1 cellular context compared by ENCODE assay signal in the genomic region with DNA sequence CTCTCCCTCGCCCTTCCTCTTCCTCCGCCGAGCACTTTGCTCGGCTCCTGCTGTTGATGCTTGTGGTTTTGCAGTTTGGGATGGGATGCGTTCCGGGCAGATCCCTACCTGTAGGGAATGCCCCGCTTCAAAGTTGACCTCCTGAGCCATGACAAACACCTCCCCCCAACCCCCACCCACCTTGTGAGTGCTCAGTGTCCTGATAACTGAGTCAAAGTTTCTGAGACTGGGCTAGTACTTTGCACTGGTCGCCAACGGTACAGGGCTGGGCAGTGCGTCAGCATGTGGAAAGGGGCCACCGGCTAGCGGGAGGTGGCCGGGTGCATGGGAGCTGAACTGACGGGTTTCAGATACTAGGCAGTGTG.
TF ChIP-seq lines count a peak whose summit lies in the region.

No MANE protein-coding gene starts in this region.

TF ChIP-seq in K562, 482 proteins besides CTCF, POLR2A, EP300 and RAD21 (continued from another document and continues in another):
- TF ChIP-seq, protein P1, sequence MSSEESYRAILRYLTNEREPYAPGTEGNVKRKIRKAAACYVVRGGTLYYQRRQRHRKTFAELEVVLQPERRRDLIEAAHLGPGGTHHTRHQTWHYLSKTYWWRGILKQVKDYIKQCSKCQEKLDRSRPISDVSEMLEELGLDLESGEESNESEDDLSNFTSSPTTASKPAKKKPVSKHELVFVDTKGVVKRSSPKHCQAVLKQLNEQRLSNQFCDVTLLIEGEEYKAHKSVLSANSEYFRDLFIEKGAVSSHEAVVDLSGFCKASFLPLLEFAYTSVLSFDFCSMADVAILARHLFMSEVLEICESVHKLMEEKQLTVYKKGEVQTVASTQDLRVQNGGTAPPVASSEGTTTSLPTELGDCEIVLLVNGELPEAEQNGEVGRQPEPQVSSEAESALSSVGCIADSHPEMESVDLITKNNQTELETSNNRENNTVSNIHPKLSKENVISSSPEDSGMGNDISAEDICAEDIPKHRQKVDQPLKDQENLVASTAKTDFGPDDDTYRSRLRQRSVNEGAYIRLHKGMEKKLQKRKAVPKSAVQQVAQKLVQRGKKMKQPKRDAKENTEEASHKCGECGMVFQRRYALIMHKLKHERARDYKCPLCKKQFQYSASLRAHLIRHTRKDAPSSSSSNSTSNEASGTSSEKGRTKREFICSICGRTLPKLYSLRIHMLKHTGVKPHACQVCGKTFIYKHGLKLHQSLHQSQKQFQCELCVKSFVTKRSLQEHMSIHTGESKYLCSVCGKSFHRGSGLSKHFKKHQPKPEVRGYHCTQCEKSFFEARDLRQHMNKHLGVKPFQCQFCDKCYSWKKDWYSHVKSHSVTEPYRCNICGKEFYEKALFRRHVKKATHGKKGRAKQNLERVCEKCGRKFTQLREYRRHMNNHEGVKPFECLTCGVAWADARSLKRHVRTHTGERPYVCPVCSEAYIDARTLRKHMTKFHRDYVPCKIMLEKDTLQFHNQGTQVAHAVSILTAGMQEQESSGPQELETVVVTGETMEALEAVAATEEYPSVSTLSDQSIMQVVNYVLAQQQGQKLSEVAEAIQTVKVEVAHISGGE (CRISPR knock-in tag; IDR thresholded peaks at IDR 0.05) = no peak
- TF ChIP-seq ZNF75A (CRISPR knock-in tag; IDR thresholded peaks at IDR 0.05) (no peak), COPS2 (conservative IDR thresholded peaks at IDR 0.05) (no peak), POLR2G (IDR thresholded peaks at IDR 0.05; ENCODE audit: low read depth, low read length) (no peak), HDAC3 (IDR thresholded peaks at IDR 0.05; ENCODE audit: borderline replicate concordance, partially characterized antibody) (no peak), MCM7 (IDR thresholded peaks at IDR 0.05) (0 out of 4 replicates have a peak, but pooled peaks of 1 of the 2 experiments have one; percentile 27), FOS (IDR thresholded peaks at IDR 0.05; ENCODE audit: extremely low read depth, insufficient read length) (no peak), STAT5B (CRISPR knock-in tag; IDR thresholded peaks at IDR 0.05) (no peak), ZNF444 (CRISPR knock-in tag; IDR thresholded peaks at IDR 0.05) (no peak), HEY1 (CRISPR knock-in tag; IDR thresholded peaks at IDR 0.05; ENCODE audit: borderline replicate concordance) (no peak), RHOXF2B (CRISPR knock-in tag; conservative IDR thresholded peaks at IDR 0.05) (no peak), POLR2AphosphoS2 (IDR thresholded peaks at IDR 0.05; ENCODE audit: low read length) (no peak), ZNF668 (CRISPR knock-in tag; IDR thresholded peaks at IDR 0.05) (no peak), MBD2 (IDR thresholded peaks at IDR 0.05; ENCODE audit: borderline replicate concordance, low read depth) (no peak), IRF2 (CRISPR knock-in tag; IDR thresholded peaks at IDR 0.05) (no peak), ZNF780A (CRISPR knock-in tag; IDR thresholded peaks at IDR 0.05) (no peak), FOSL1 (tag; conservative IDR thresholded peaks at IDR 0.05) (no peak; the same call in none of the 2 replicates), PHF20 (IDR thresholded peaks at IDR 0.05; ENCODE audit: partially characterized antibody) (no peak)
- TF ChIP-seq, protein P2, sequence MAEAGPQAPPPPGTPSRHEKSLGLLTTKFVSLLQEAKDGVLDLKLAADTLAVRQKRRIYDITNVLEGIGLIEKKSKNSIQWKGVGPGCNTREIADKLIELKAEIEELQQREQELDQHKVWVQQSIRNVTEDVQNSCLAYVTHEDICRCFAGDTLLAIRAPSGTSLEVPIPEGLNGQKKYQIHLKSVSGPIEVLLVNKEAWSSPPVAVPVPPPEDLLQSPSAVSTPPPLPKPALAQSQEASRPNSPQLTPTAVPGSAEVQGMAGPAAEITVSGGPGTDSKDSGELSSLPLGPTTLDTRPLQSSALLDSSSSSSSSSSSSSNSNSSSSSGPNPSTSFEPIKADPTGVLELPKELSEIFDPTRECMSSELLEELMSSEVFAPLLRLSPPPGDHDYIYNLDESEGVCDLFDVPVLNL (CRISPR knock-in tag; IDR thresholded peaks at IDR 0.05; ENCODE audit: low read depth) = no peak
- TF ChIP-seq, protein P3, sequence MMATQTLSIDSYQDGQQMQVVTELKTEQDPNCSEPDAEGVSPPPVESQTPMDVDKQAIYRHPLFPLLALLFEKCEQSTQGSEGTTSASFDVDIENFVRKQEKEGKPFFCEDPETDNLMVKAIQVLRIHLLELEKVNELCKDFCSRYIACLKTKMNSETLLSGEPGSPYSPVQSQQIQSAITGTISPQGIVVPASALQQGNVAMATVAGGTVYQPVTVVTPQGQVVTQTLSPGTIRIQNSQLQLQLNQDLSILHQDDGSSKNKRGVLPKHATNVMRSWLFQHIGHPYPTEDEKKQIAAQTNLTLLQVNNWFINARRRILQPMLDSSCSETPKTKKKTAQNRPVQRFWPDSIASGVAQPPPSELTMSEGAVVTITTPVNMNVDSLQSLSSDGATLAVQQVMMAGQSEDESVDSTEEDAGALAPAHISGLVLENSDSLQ (IDR thresholded peaks at IDR 0.05) = no peak
- TF ChIP-seq, protein P4, sequence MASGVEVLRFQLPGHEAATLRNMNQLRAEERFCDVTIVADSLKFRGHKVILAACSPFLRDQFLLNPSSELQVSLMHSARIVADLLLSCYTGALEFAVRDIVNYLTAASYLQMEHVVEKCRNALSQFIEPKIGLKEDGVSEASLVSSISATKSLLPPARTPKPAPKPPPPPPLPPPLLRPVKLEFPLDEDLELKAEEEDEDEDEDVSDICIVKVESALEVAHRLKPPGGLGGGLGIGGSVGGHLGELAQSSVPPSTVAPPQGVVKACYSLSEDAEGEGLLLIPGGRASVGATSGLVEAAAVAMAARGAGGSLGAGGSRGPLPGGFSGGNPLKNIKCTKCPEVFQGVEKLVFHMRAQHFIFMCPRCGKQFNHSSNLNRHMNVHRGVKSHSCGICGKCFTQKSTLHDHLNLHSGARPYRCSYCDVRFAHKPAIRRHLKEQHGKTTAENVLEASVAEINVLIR (CRISPR knock-in tag; IDR thresholded peaks at IDR 0.05) = no peak
- TF ChIP-seq, protein P5, sequence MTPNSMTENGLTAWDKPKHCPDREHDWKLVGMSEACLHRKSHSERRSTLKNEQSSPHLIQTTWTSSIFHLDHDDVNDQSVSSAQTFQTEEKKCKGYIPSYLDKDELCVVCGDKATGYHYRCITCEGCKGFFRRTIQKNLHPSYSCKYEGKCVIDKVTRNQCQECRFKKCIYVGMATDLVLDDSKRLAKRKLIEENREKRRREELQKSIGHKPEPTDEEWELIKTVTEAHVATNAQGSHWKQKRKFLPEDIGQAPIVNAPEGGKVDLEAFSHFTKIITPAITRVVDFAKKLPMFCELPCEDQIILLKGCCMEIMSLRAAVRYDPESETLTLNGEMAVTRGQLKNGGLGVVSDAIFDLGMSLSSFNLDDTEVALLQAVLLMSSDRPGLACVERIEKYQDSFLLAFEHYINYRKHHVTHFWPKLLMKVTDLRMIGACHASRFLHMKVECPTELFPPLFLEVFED (CRISPR knock-in tag; conservative IDR thresholded peaks at IDR 0.05) = no peak
- TF ChIP-seq, protein P6, sequence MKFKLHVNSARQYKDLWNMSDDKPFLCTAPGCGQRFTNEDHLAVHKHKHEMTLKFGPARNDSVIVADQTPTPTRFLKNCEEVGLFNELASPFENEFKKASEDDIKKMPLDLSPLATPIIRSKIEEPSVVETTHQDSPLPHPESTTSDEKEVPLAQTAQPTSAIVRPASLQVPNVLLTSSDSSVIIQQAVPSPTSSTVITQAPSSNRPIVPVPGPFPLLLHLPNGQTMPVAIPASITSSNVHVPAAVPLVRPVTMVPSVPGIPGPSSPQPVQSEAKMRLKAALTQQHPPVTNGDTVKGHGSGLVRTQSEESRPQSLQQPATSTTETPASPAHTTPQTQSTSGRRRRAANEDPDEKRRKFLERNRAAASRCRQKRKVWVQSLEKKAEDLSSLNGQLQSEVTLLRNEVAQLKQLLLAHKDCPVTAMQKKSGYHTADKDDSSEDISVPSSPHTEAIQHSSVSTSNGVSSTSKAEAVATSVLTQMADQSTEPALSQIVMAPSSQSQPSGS (CRISPR knock-in tag; IDR thresholded peaks at IDR 0.05) = no peak
- TF ChIP-seq, protein P7, sequence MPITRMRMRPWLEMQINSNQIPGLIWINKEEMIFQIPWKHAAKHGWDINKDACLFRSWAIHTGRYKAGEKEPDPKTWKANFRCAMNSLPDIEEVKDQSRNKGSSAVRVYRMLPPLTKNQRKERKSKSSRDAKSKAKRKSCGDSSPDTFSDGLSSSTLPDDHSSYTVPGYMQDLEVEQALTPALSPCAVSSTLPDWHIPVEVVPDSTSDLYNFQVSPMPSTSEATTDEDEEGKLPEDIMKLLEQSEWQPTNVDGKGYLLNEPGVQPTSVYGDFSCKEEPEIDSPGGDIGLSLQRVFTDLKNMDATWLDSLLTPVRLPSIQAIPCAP (CRISPR knock-in tag; IDR thresholded peaks at IDR 0.05; ENCODE audit: borderline replicate concordance) = no peak
- TF ChIP-seq, protein P8, sequence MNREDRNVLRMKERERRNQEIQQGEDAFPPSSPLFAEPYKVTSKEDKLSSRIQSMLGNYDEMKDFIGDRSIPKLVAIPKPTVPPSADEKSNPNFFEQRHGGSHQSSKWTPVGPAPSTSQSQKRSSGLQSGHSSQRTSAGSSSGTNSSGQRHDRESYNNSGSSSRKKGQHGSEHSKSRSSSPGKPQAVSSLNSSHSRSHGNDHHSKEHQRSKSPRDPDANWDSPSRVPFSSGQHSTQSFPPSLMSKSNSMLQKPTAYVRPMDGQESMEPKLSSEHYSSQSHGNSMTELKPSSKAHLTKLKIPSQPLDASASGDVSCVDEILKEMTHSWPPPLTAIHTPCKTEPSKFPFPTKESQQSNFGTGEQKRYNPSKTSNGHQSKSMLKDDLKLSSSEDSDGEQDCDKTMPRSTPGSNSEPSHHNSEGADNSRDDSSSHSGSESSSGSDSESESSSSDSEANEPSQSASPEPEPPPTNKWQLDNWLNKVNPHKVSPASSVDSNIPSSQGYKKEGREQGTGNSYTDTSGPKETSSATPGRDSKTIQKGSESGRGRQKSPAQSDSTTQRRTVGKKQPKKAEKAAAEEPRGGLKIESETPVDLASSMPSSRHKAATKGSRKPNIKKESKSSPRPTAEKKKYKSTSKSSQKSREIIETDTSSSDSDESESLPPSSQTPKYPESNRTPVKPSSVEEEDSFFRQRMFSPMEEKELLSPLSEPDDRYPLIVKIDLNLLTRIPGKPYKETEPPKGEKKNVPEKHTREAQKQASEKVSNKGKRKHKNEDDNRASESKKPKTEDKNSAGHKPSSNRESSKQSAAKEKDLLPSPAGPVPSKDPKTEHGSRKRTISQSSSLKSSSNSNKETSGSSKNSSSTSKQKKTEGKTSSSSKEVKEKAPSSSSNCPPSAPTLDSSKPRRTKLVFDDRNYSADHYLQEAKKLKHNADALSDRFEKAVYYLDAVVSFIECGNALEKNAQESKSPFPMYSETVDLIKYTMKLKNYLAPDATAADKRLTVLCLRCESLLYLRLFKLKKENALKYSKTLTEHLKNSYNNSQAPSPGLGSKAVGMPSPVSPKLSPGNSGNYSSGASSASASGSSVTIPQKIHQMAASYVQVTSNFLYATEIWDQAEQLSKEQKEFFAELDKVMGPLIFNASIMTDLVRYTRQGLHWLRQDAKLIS (CRISPR knock-in tag; IDR thresholded peaks at IDR 0.05) = no peak
- TF ChIP-seq, protein P9, sequence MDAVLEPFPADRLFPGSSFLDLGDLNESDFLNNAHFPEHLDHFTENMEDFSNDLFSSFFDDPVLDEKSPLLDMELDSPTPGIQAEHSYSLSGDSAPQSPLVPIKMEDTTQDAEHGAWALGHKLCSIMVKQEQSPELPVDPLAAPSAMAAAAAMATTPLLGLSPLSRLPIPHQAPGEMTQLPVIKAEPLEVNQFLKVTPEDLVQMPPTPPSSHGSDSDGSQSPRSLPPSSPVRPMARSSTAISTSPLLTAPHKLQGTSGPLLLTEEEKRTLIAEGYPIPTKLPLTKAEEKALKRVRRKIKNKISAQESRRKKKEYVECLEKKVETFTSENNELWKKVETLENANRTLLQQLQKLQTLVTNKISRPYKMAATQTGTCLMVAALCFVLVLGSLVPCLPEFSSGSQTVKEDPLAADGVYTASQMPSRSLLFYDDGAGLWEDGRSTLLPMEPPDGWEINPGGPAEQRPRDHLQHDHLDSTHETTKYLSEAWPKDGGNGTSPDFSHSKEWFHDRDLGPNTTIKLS (IDR thresholded peaks at IDR 0.05; ENCODE audit: borderline replicate concordance, low read depth) = no peak
- TF ChIP-seq, protein P10, sequence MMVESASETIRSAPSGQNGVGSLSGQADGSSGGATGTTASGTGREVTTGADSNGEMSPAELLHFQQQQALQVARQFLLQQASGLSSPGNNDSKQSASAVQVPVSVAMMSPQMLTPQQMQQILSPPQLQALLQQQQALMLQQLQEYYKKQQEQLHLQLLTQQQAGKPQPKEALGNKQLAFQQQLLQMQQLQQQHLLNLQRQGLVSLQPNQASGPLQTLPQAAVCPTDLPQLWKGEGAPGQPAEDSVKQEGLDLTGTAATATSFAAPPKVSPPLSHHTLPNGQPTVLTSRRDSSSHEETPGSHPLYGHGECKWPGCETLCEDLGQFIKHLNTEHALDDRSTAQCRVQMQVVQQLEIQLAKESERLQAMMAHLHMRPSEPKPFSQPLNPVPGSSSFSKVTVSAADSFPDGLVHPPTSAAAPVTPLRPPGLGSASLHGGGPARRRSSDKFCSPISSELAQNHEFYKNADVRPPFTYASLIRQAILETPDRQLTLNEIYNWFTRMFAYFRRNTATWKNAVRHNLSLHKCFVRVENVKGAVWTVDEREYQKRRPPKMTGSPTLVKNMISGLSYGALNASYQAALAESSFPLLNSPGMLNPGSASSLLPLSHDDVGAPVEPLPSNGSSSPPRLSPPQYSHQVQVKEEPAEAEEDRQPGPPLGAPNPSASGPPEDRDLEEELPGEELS (CRISPR knock-in tag; IDR thresholded peaks at IDR 0.05; ENCODE audit: borderline replicate concordance) = no peak
- TF ChIP-seq, protein P11, sequence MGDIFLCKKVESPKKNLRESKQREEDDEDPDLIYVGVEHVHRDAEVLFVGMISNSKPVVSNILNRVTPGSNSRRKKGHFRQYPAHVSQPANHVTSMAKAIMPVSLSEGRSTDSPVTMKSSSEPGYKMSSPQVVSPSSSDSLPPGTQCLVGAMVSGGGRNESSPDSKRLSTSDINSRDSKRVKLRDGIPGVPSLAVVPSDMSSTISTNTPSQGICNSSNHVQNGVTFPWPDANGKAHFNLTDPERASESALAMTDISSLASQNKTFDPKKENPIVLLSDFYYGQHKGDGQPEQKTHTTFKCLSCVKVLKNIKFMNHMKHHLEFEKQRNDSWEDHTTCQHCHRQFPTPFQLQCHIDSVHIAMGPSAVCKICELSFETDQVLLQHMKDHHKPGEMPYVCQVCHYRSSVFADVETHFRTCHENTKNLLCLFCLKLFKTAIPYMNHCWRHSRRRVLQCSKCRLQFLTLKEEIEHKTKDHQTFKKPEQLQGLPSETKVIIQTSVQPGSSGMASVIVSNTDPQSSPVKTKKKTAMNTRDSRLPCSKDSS (IDR thresholded peaks at IDR 0.05; ENCODE audit: low read depth, partially characterized antibody) = no peak
